ENCODE assay signal across 2 cellular contexts in the genomic region with DNA sequence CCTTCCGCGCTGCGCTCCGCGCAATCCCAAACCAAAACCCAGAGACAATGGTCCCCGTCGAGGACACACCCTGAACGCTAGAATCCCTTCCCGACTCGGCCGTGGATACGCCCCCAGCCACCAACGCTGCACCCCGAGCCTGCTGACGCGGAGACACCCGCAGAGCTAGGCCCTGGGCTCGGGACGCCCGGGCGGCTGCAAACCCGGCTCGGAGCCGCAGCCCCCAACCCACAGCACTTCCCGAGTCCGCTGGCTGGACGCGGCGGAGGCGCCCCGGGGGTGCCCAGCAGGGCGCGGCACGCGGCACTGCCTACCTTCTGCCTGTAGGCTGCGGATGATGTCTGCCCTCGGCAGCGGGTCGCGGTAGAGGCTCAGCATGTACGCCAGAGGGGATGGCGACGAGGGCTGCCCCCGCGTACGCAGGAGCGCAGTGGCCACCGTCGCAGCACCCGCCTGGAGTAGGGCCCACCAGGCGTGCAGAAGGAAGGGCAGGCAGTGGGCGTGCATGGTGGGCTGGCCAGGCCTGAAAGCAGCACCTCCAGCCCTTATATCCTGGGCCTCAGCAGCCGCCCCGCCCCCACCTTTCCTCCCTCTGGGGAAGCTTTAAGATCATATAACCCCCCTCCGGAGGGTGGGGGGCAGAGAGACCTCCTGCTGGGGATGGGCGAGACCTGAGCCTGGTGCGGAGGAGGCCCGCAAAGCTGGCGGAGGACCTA.
TF ChIP-seq lines count a peak whose summit lies in the region.

A gene (minus strand): TSS at position 521 of the 716 bp plus-strand sequence. CDS start 14 bp downstream, at position 507.

TF ChIP-seq in endothelial cell of umbilical vein, 7 proteins besides CTCF, POLR2A, EP300 and RAD21 (continued from another document):
- TF ChIP-seq FOS (IDR thresholded peaks at IDR 0.05; ENCODE audit: borderline replicate concordance, insufficient read depth, low read length), result no peak
TF ChIP-seq in endothelial cell of umbilical vein: peak in this region for 1.

TF ChIP-seq in neural cell, 6 proteins besides CTCF, POLR2A, EP300 and RAD21 (continued from another document):
- no peak for TF ChIP-seq SMC3 (conservative IDR thresholded peaks at IDR 0.05; ENCODE audit: poor library complexity)
